In the genomic region with DNA sequence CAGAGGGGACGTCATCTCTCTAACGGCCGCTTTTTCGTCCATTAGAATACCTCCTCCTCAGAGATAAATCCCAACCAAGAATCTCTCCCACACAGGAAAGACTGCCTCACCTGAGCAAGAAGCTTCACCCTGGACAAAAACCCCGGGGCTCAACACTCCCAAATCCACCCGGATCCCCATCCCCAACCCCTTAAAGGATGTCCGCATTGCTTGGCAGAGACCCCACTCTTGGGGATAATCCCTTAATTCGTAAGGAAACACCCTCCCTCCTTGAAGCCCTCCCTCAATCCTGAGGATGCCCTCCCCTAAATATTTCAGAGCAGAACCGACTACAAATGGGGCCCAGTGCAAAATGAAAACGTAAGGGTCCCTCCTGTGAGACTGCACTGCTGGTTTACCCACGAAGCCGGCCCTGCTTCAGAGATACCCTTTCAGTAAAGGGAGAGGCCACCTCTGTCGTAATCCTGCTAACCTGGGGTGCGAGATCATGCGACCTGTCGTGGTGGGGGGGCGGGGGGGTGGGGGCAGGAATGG, we compare ENCODE assay signal across 8 cellular contexts. TPM values are rescaled to one million over a fixed set of nuclear protein-coding genes. Genes with fewer than 3 reads are reported as not detected.
A peak's percentile ranks its signal among the peaks of the same experiment; 100 is the strongest.
DNase-seq lines count a peak whose midpoint lies in the region; ATAC-seq and TF ChIP-seq lines count a peak whose summit lies in the region.

No MANE protein-coding gene starts in this region.

- peak overlapping the region; percentile 78 for H4K91ac ChIP-seq in trophoblast cell (ENCODE audit: low read depth, low read length)

- H4K8ac ChIP-seq in trophoblast cell (ENCODE audit: low read depth, low read length) = peak overlapping the region; percentile 75

- H3K4me3 ChIP-seq in PC-9 = peak overlapping the region; percentile 91
- peak overlapping the region; percentile 67 for H3K4me3 ChIP-seq in trophoblast cell (ENCODE audit: low read depth, low read length)

- POLR2A ChIA-PET in PC-9 (lab: Charles Lee; ENCODE audit: unreplicated experiment) = interaction anchor here (0.5 to 1.0 kb wide), 8 partner anchors 10 to 1174 kb away, joined by 3 to 8 read pairs (median 4); a partner anchor contains a TSS

- peak overlapping the region; percentile 77 for H4K12ac ChIP-seq in trophoblast cell (ENCODE audit: low read depth, low read length)

- TF ChIP-seq CTCF in PC-9 (conservative IDR thresholded peaks at IDR 0.05) = no peak

- peak overlapping the region; percentile 2 for H3K27ac Mint-ChIP-seq in activated naive CD4-positive, alpha-beta T cell treated with anti-CD3 and anti-CD28 coated beads for 36 hours

- H2BK120ac ChIP-seq in trophoblast cell (ENCODE audit: insufficient read depth, low read length, poor library complexity) = peak overlapping the region; percentile 33

- H3K9me3 ChIP-seq in PC-9 (ENCODE audit: insufficient read depth, low read depth) (no peaks in the 10 kb centered on the region), trophoblast cell (ENCODE audit: insufficient read depth, low read depth, low read length) (no peaks in the 10 kb centered on the region)

- H3K79me2 ChIP-seq in PC-9 (ENCODE audit: low read depth) (peaks cover 47% of the 10 kb centered on the region), trophoblast cell (ENCODE audit: control insufficient read depth, insufficient read depth, low read length, poor library complexity) (peaks cover 13% of the 10 kb centered on the region)

- no TSS peak for BruUV-seq in PC-9 (replicated peaks; lab: Mats Ljungman, UMichigan)

- peak; percentile 8 for DNase-seq in activated naive CD4-positive, alpha-beta T cell treated with anti-CD3 and anti-CD28 coated beads for 36 hours
- no peak for DNase-seq in activated naive CD4-positive, alpha-beta T cell (lab: John Stamatoyannopoulos, UW)
- peak in 1 of 2 experiments; percentile 3 for DNase-seq in PC-9
- no peak for DNase-seq in epithelial cell of prostate (ENCODE audit: low read depth, low spot score)
- DNase-seq in trophoblast cell = no peak

- H3K18ac ChIP-seq in trophoblast cell (ENCODE audit: low read length) = peak overlapping the region; percentile 89

- H2AFZ ChIP-seq in PC-9 (peak overlapping the region; percentile 85), trophoblast cell (ENCODE audit: insufficient read depth, low read length, poor library complexity) (peak overlapping the region; percentile 93)

- peak overlapping the region; percentile 85 for H2AK5ac ChIP-seq in trophoblast cell (ENCODE audit: low read length)

- H2BK5ac ChIP-seq in trophoblast cell (ENCODE audit: low read depth, low read length, poor library complexity) = peak overlapping the region; percentile 78

- peak overlapping the region; percentile 81 for H3K14ac ChIP-seq in trophoblast cell (ENCODE audit: low read length)

- H3K27me3 ChIP-seq in PC-9 (ENCODE audit: insufficient read depth, low read depth) (no peaks in the 10 kb centered on the region), trophoblast cell (ENCODE audit: insufficient read depth, low read length) (no peaks in the 10 kb centered on the region)

- no CpG with 5 or more reads among the region's 17 CpGs for WGBS in trophoblast cell (ENCODE audit: extremely low coverage, insufficient coverage, insufficient read length)

- CTCF ChIA-PET in activated naive CD4-positive, alpha-beta T cell treated with anti-CD3 and anti-CD28 coated beads for 36 hours (lab: Charles Lee) = interaction anchor here (0.6 to 1.6 kb wide), 3 partner anchors 8 to 55 kb away, joined by 3 to 6 read pairs (median 3); no protein-coding TSS in a partner anchor
- CTCF ChIA-PET in PC-9 (lab: Charles Lee) = interaction anchor here (1.0 to 1.1 kb wide), 2 partner anchors 21 to 23 kb away, joined by 4 to 5 read pairs; no protein-coding TSS in a partner anchor

- H3K4me1 Mint-ChIP-seq in activated naive CD4-positive, alpha-beta T cell treated with anti-CD3 and anti-CD28 coated beads for 36 hours (ENCODE audit: low read depth) = peaks cover 21% of the 10 kb centered on the region

- ATAC-seq in GM21576 (IDR thresholded peaks at IDR 0.05; ENCODE audit: unreplicated experiment) (no peak), HG03097 (IDR thresholded peaks at IDR 0.05; ENCODE audit: low FRiP score, unreplicated experiment) (no peak), GM19452 (IDR thresholded peaks at IDR 0.05; ENCODE audit: unreplicated experiment) (no peak)

- H3F3A ChIP-seq in PC-9 (ENCODE audit: insufficient read depth, low read depth) = peaks cover 27% of the 10 kb centered on the region

- no peaks in the 10 kb centered on the region for H3K9me2 ChIP-seq in PC-9 (ENCODE audit: insufficient read depth)

- H3K27me3 Mint-ChIP-seq in activated naive CD4-positive, alpha-beta T cell treated with anti-CD3 and anti-CD28 coated beads for 36 hours (ENCODE audit: low read depth) = no peaks in the 10 kb centered on the region

- peak overlapping the region; percentile 95 for H3K4me2 ChIP-seq in PC-9
- H3K4me2 ChIP-seq in trophoblast cell (ENCODE audit: low read length) = peak overlapping the region; percentile 92

- H3K23ac ChIP-seq in trophoblast cell (ENCODE audit: low read length) = no peak overlapping the region

- H3K27ac ChIP-seq in PC-9 (no peak overlapping the region), epithelial cell of prostate (peak overlapping the region; percentile 70), trophoblast cell (ENCODE audit: low read depth, low read length) (peak overlapping the region; percentile 48)

- H2BK12ac ChIP-seq in trophoblast cell (ENCODE audit: low read length) = no peak overlapping the region

- H3K4me1 ChIP-seq in PC-9 (replicated peaks; ENCODE audit: insufficient read depth) (peaks cover 23% of the 10 kb centered on the region), trophoblast cell (ENCODE audit: control insufficient read depth in 1 of 2, insufficient read depth in 2 of 2, low read length in 2 of 2) (peaks cover 2 to 6% of the 10 kb centered on the region in 2 experiments)

- H4K20me1 ChIP-seq in PC-9 (ENCODE audit: insufficient read depth) = peaks cover 23% of the 10 kb centered on the region

- H3K36me3 ChIP-seq in PC-9 (ENCODE audit: low read depth) (peaks cover 8% of the 10 kb centered on the region), trophoblast cell (ENCODE audit: control insufficient read depth in 1 of 2, insufficient read depth in 2 of 2, low read length in 2 of 2) (peaks cover 8 to 20% of the 10 kb centered on the region in 2 experiments)

- peak overlapping the region; percentile 73 for H3K4ac ChIP-seq in trophoblast cell (ENCODE audit: low read depth, low read length)

- intact Hi-C loops in activated naive CD4-positive, alpha-beta T cell treated with anti-CD3 and anti-CD28 coated beads for 36 hours (cut with micrococcal nuclease) = no loop called here
- intact Hi-C loops in PC-9 (cut with micrococcal nuclease; ENCODE audit: unreplicated experiment) = loop anchor here (1.0 to 2.0 kb wide), 3 partner anchors 20 to 34 kb away; a partner anchor contains a TSS

- H3K36me3 Mint-ChIP-seq in activated naive CD4-positive, alpha-beta T cell treated with anti-CD3 and anti-CD28 coated beads for 36 hours (ENCODE audit: low read depth) = peaks cover 9% of the 10 kb centered on the region

- no peaks in the 10 kb centered on the region for H3K9me3 Mint-ChIP-seq in activated naive CD4-positive, alpha-beta T cell treated with anti-CD3 and anti-CD28 coated beads for 36 hours

- H3K79me1 ChIP-seq in trophoblast cell (ENCODE audit: low read length) = peaks cover 12% of the 10 kb centered on the region

- peak overlapping the region; percentile 86 for H3K9ac ChIP-seq in trophoblast cell (ENCODE audit: low read length)

- H3K4me3 Mint-ChIP-seq in activated naive CD4-positive, alpha-beta T cell treated with anti-CD3 and anti-CD28 coated beads for 36 hours = peak overlapping the region; percentile 84

RNA-seq across cellular contexts. Expression of a gene that starts 0.7 kb away (rescaled TPM):
- 10 to 100 TPM; 93.4 to 93.5 TPM for total RNA-seq in activated naive CD4-positive, alpha-beta T cell treated with anti-CD3 and anti-CD28 coated beads for 36 hours
- total RNA-seq in PC-9 (2021) = 251 and 340 TPM in 2 replicates
- polyA plus RNA-seq in trophoblast cell (2013) = 658 and 709 TPM in 2 replicates

RNA-seq across cellular contexts. Expression of a gene that starts 25.7 kb away (rescaled TPM):
- total RNA-seq in activated naive CD4-positive, alpha-beta T cell treated with anti-CD3 and anti-CD28 coated beads for 36 hours = 100 to 1,000 TPM; 164 to 171 TPM
- 231 and 253 TPM in 2 replicates for total RNA-seq in PC-9 (2021)
- 217 and 221 TPM in 2 replicates for polyA plus RNA-seq in trophoblast cell (2013)

RNA-seq across cellular contexts. Expression of a gene that starts 33.7 kb away (rescaled TPM):
- total RNA-seq in activated naive CD4-positive, alpha-beta T cell treated with anti-CD3 and anti-CD28 coated beads for 36 hours = 10 to 100 TPM; 29.5 TPM
- 30.4 and 32.2 TPM in 2 replicates for total RNA-seq in PC-9 (2021)
- 24.0 and 26.0 TPM in 2 replicates for polyA plus RNA-seq in trophoblast cell (2013)

RNA-seq across cellular contexts. Expression of a gene that starts 38.9 kb away (rescaled TPM):
- total RNA-seq in activated naive CD4-positive, alpha-beta T cell treated with anti-CD3 and anti-CD28 coated beads for 36 hours = 100 to 1,000 TPM; 159 to 166 TPM
- 196 and 241 TPM in 2 replicates for total RNA-seq in PC-9 (2021)
- polyA plus RNA-seq in trophoblast cell (2013) = 138 and 143 TPM in 2 replicates

RNA-seq across cellular contexts. Expression of a gene that starts 49.0 kb away (rescaled TPM):
- total RNA-seq in activated naive CD4-positive, alpha-beta T cell treated with anti-CD3 and anti-CD28 coated beads for 36 hours = 10 to 100 TPM; 33.1 to 35.3 TPM
- total RNA-seq in PC-9 (2021) = 24.3 and 40.2 TPM in 2 replicates
- polyA plus RNA-seq in trophoblast cell (2013) = 18.2 and 18.5 TPM in 2 replicates
